ENCODE assay signal across 9 cellular contexts in the genomic region with DNA sequence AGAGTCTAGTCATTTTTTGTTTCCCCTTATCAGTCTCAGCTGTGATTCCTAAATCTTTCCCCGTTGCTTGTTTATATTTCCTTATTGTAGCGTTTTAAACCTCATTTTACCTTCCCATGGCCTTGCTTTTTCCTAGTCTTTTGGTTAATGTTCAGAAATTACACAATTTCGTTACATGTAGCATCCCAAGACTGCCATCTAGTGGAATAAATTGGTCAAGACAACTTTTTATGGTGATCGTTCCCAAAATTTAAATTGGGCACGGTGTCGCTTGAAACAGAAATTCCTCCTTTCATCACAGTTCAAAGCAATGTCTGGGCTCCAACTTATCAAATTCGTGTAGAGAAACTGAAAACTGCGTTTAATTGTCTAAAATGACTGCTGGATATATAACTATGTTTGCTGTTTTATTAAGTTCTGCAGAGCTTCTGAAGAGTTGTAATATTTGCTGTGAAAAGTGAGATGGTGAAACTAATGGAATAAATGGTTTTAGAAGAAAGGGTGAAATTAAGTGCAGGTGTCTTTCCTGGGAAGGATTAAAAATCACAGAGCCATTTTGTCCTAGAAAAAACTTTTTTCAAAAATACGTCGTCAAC.
DNase-seq lines count a peak whose midpoint lies in the region; ATAC-seq and TF ChIP-seq lines count a peak whose summit lies in the region.
"Had no signal": no experiment of that assay in that cellular context is flagged by ENCODE, and none has a peak within 500 bp of the region (broad histone marks: within the 10 kb centered on the region; RNA-seq: fewer than 3 reads in every experiment).

No MANE protein-coding gene starts in this region.

- no peaks in the 10 kb centered on the region for H3K4me1 ChIP-seq in ACC112 (ENCODE audit: control insufficient read depth, insufficient read depth, low read length, unreplicated experiment)
- no peaks in the 10 kb centered on the region for H3K4me1 ChIP-seq in Peyer's patch

- no peak overlapping the region for H3K27ac Mint-ChIP-seq in osteocyte (ENCODE audit: unreplicated experiment)

- peak overlapping the region; percentile 40 for H3K4me3 Mint-ChIP-seq in osteocyte (ENCODE audit: unreplicated experiment)

- peak; percentile 10 for DNase-seq in GM04503 (ENCODE audit: low read depth)
- peak; percentile 65 for DNase-seq in KBM-7
- no peak for DNase-seq in Peyer's patch
- peak; percentile 44 for DNase-seq in epithelial cell of esophagus (ENCODE audit: low read depth)
- no peak for DNase-seq in osteocyte (ENCODE audit: extremely low spot score, unreplicated experiment)
- no peak for DNase-seq in stimulated activated CD4-positive, alpha-beta T cell treated with anti-CD3 and anti-CD28 coated beads, Interleukin-4, amount 100 ng/mL, for 24 hours

- no peaks in the 10 kb centered on the region for H3K36me3 Mint-ChIP-seq in osteocyte (ENCODE audit: unreplicated experiment)

- TF ChIP-seq CTCF in Peyer's patch (IDR thresholded peaks at IDR 0.05), result peak; percentile 24 to 73 (median 69)
- TF ChIP-seq CTCF in epithelial cell of esophagus (IDR thresholded peaks at IDR 0.05; ENCODE audit: insufficient read depth, low read depth, low read length, missing control alignments), result peak; percentile 64
- TF ChIP-seq CTCF in osteocyte (IDR thresholded peaks at IDR 0.05), result peak; percentile 80

- H3K79me2 ChIP-seq in ACC112 (ENCODE audit: control insufficient read depth, insufficient read depth, low read length, unreplicated experiment), result no peaks in the 10 kb centered on the region

- no peaks in the 10 kb centered on the region for H3K9me3 Mint-ChIP-seq in osteocyte (ENCODE audit: unreplicated experiment)

- no peaks in the 10 kb centered on the region for H3K36me3 ChIP-seq in ACC112 (ENCODE audit: insufficient read depth, low read length)
- H3K36me3 ChIP-seq in Peyer's patch, result no peaks in the 10 kb centered on the region

- no peak for ATAC-seq in activated CD4-positive, CD25-positive, alpha-beta regulatory T cell treated with anti-CD3 and anti-CD28 coated beads, Interleukin-2, amount 50 U/mL, for 24 hours

- H3K4me3 ChIP-seq in ACC112 (ENCODE audit: low read depth, low read length) (peak overlapping the region; percentile 57), Peyer's patch (no peak overlapping the region), epithelial cell of esophagus (ENCODE audit: low read length) (no peak overlapping the region)

- in situ Hi-C loops in KBM-7 (cut with MboI; ENCODE audit: low pct_unique_long_range_greater_than_20kb, low sequenced_read_pairs), result no loop called here

- H3K27me3 Mint-ChIP-seq in osteocyte (ENCODE audit: unreplicated experiment), result no peaks in the 10 kb centered on the region

- H3K27me3 ChIP-seq in ACC112 (ENCODE audit: insufficient read depth, low read length) (peaks cover 8% of the 10 kb centered on the region), Peyer's patch (no peaks in the 10 kb centered on the region)

- H3K4me1 Mint-ChIP-seq in osteocyte (ENCODE audit: unreplicated experiment), result peaks cover 43% of the 10 kb centered on the region

- H2AFZ ChIP-seq in ACC112 (ENCODE audit: low read length, unreplicated experiment), result peak overlapping the region; percentile 68

- no peaks in the 10 kb centered on the region for H3K9me3 ChIP-seq in Peyer's patch

- H3K27ac ChIP-seq in ACC112 (ENCODE audit: low read depth, low read length), result no peak overlapping the region
- H3K27ac ChIP-seq in Peyer's patch, result no peak overlapping the region
- H3K27ac ChIP-seq: epithelial cell of prostate had no signal

- TF ChIP-seq POLR2A in Peyer's patch (IDR thresholded peaks at IDR 0.05), result no peak

Comparison
In these comparisons a context has a peak if more than half of its experiments do, and no peak if none do; other contexts are left out.
1. DNase-seq: peak in GM04503 (single experiment), KBM-7 (single experiment) and epithelial cell of esophagus (single experiment); none in Peyer's patch (0 of 3), osteocyte (single experiment) and stimulated activated CD4-positive, alpha-beta T cell treated with anti-CD3 and anti-CD28 coated beads, Interleukin-4, amount 100 ng/mL, for 24 hours (single experiment).
2. Peak in every context shown above with its lines, with median percentiles within 50 percentile points of each other: CTCF ChIP-seq.